In the genomic region with DNA sequence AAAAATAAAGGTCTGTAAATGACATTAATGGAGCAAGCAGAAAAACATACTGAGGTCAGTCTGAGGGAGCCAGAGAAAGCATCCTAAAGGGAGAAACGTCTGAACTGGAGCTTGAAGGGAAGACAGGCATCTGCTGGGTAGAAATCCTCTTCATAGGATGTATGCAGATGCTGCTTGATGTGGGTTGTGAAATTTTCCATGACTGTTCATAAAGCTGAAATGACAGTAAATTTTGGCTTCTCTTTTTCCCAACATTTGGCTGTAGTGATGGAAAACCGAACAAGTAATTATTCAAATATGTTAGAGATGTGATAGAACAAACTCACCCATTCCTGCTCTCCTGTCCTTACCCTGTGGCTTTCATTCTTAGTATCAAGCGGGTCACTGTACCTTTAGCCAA, we compare ENCODE assay signal across 26 cellular contexts.
DNase-seq lines count a peak whose midpoint lies in the region; ATAC-seq, FAIRE-seq and TF ChIP-seq lines count a peak whose summit lies in the region.
"Had no signal": no experiment of that assay in that cellular context is flagged by ENCODE, and none has a peak within 500 bp of the region (broad histone marks: within the 10 kb centered on the region; RNA-seq: fewer than 3 reads in every experiment).

No MANE protein-coding gene starts in this region.

- no peak overlapping the region for H2BK5ac ChIP-seq in H1 (ENCODE audit: low read depth, low read length)

- ATAC-seq in GM18520 (IDR thresholded peaks at IDR 0.05; ENCODE audit: unreplicated experiment), result no peak
- ATAC-seq in GM19455 (IDR thresholded peaks at IDR 0.05; ENCODE audit: unreplicated experiment), result no peak

- H3K79me2 ChIP-seq in H1 (ENCODE audit: control insufficient read depth in 1 of 2, insufficient read depth in 2 of 2, low read length in 2 of 2), result no peaks in the 10 kb centered on the region

- H3K56ac ChIP-seq in H1 (replicated peaks; ENCODE audit: insufficient read length, low read depth, low read length), result no peak overlapping the region

- H3K36me3 ChIP-seq in H1 (ENCODE audit: control insufficient read depth in 2 of 4, insufficient read depth in 4 of 4, low read length in 3 of 4), result no peaks in the 10 kb centered on the region
- H3K36me3 ChIP-seq: BLaER1, SJCRH30 had no signal

- no peak overlapping the region for H3K9ac ChIP-seq in H1 (replicated peaks in 1 of 4; ENCODE audit: extremely low read depth in 1 of 4, low read depth in 3 of 4, low read length in 3 of 4)
- H3K9ac ChIP-seq: BLaER1 had no signal

- no peak overlapping the region for H2BK15ac ChIP-seq in H1 (ENCODE audit: low read length)

- H3K9me3 ChIP-seq in H1 (ENCODE audit: insufficient read depth in 2 of 2, low read depth in 1 of 2, low read length in 1 of 2), result no peaks in the 10 kb centered on the region
- H3K9me3 ChIP-seq: BLaER1, Caco-2, SJCRH30 had no signal

- FAIRE-seq in H1 (lab: Jason Lieb, UNC), result peak; percentile 28
- FAIRE-seq: GM18507, GM19239, H54, RCC 7860 had no signal

- POLR2A ChIA-PET in H1 (lab: Charles Lee; ENCODE audit: partially characterized antibody), result interaction anchor here (1.1 kb wide), 1 partner anchor 88 kb away, joined by 3 read pairs; no protein-coding TSS in a partner anchor

- H3K4me2 ChIP-seq in H1 (ENCODE audit: insufficient read depth in 1 of 2, low read depth in 2 of 2, low read length in 2 of 2), result no peak overlapping the region
- H3K4me2 ChIP-seq: BLaER1 had no signal

- no peak for TF ChIP-seq RAD21 in H1 (IDR thresholded peaks at IDR 0.05 in 1 of 2, conservative IDR thresholded peaks at IDR 0.05 in 1 of 2; ENCODE audit: low read depth in 2 of 2, low read length in 2 of 2)

- CTCF ChIA-PET in H1 (lab: Charles Lee; ENCODE audit: partially characterized antibody), result interaction anchor here (0.6 to 2.3 kb wide), 4 partner anchors 9 to 192 kb away, joined by 3 to 8 read pairs (median 4); no protein-coding TSS in a partner anchor

- no peak overlapping the region for H3K23ac ChIP-seq in H1 (ENCODE audit: insufficient read length)

- no peak overlapping the region for H2BK120ac ChIP-seq in H1 (replicated peaks; ENCODE audit: low read depth, low read length)

- H4K8ac ChIP-seq in H1 (ENCODE audit: extremely low read depth, insufficient read depth, low read length), result no peak overlapping the region

- H2AK5ac ChIP-seq in H1 (ENCODE audit: low read depth, low read length), result no peak overlapping the region

- H3K4ac ChIP-seq in H1 (replicated peaks; ENCODE audit: insufficient read length, low read depth, low read length), result no peak overlapping the region

- TF ChIP-seq EP300 in H1 (IDR thresholded peaks at IDR 0.05; ENCODE audit: borderline replicate concordance in 1 of 2, low read depth in 2 of 2, low read length in 2 of 2), result no peak

- no peak overlapping the region for H3K4me3 ChIP-seq in AG09309 (ENCODE audit: control insufficient read depth, low read depth, low read length)
- H3K4me3 ChIP-seq in H1 (ENCODE audit: extremely low read depth in 1 of 4, insufficient read depth in 2 of 4, low read depth in 3 of 4, low read length in 4 of 4), result no peak overlapping the region
- H3K4me3 ChIP-seq: BLaER1, SJCRH30 had no signal

- H4K91ac ChIP-seq in H1 (replicated peaks; ENCODE audit: insufficient read length, low read length), result no peak overlapping the region

- 84% methylated on average over 3 of the region's 3 CpGs; no CpG with 5 or more reads in 1 of the 2 experiments for WGBS in H1 (ENCODE audit: extremely low coverage in 1 of 2, insufficient coverage in 1 of 2, insufficient read length in 1 of 2, insufficient replicate concordance in 2 of 2, low coverage in 1 of 2, low lambda C conversion rate in 2 of 2, missing lambda C conversion rate in 1 of 2), 2 experiments

- DNase-seq in AG09309 (ENCODE audit: low read depth) (peak; percentile 14), GM04503 (ENCODE audit: low read depth) (peak; percentile 18), H1 (ENCODE audit: low read depth in 1 of 2, low spot score in 2 of 2) (no peak), iris pigment epithelial cell (ENCODE audit: low read depth) (peak; percentile 3), COLO668 (lab: John Stamatoyannopoulos, UW; ENCODE audit: unreplicated experiment) (no peak)
- DNase-seq: Caco-2; CD4-positive, alpha-beta T cell; DMS 273 treated with DMSO at 0.1 percent for 48 hours; DND-41; Karpas-422; MV-4-11; NCI-H1105 treated with DMSO at 0.1 percent for 48 hours; NCI-H1694; NCI-H2081; NCI-H2171; NCI-H345; NCI-H774; OCI-M1; SJCRH30 had no signal

- no peak overlapping the region for H2AFZ ChIP-seq in H1 (ENCODE audit: low read length)

- no peak overlapping the region for H3K27ac ChIP-seq in H1 (ENCODE audit: low read depth, low read length)
- H3K27ac ChIP-seq: BLaER1, SJCRH30 had no signal

- no peak overlapping the region for H4K5ac ChIP-seq in H1 (ENCODE audit: insufficient read length, low read depth, low read length)

- H3K27me3 ChIP-seq in H1 (replicated peaks in 1 of 4; ENCODE audit: control insufficient read depth in 3 of 4, extremely low read depth in 1 of 4, insufficient read depth in 3 of 4, low read length in 3 of 4), result no peaks in the 10 kb centered on the region
- H3K27me3 ChIP-seq: BLaER1, SJCRH30 had no signal

- H3K14ac ChIP-seq in H1 (ENCODE audit: insufficient read length), result no peak overlapping the region

- TF ChIP-seq CTCF in AG09309 (IDR thresholded peaks at IDR 0.05; ENCODE audit: control insufficient read depth, insufficient read depth, low read depth, low read length, missing control alignments), result no peak
- TF ChIP-seq CTCF in H1 (IDR thresholded peaks at IDR 0.05; ENCODE audit: control extremely low read depth in 1 of 3, insufficient read depth in 1 of 3, low read depth in 1 of 3, low read length in 3 of 3), result no peak

- H2BK12ac ChIP-seq in H1 (ENCODE audit: low read depth, low read length), result no peak overlapping the region

- peaks cover 0 to 12% (median 5%) of the 10 kb centered on the region in 4 experiments; a peak in 4 of 7 replicates for H3K4me1 ChIP-seq in H1 (replicated peaks in 1 of 4; ENCODE audit: control insufficient read depth in 3 of 4, insufficient read depth in 4 of 4, low read length in 3 of 4)
- H3K4me1 ChIP-seq: BLaER1 had no signal

- H3K23me2 ChIP-seq in H1 (ENCODE audit: low read depth, low read length), result no peaks in the 10 kb centered on the region

- no peaks in the 10 kb centered on the region for H3K79me1 ChIP-seq in H1 (ENCODE audit: low read depth, low read length)

- H4K20me1 ChIP-seq in H1 (replicated peaks in 1 of 2; ENCODE audit: control insufficient read depth in 1 of 2, insufficient read depth in 2 of 2, low read length in 2 of 2), result no peaks in the 10 kb centered on the region
- H4K20me1 ChIP-seq: BLaER1 had no signal

- H2BK20ac ChIP-seq in H1 (ENCODE audit: low read length), result no peak overlapping the region

- no peak for TF ChIP-seq POLR2A in H1 (IDR thresholded peaks at IDR 0.05; ENCODE audit: control extremely low read depth in 1 of 2, low read depth in 2 of 2, low read length in 2 of 2)

- no peak overlapping the region; the same call in 1 of the 2 replicates for H3K18ac ChIP-seq in H1 (ENCODE audit: extremely low read depth, low read length)

TF ChIP-seq in H1, 55 proteins besides CTCF, POLR2A, EP300 and RAD21:
- TF ChIP-seq HDAC2 (IDR thresholded peaks at IDR 0.05; ENCODE audit: borderline replicate concordance in 1 of 2, low read depth in 2 of 2, low read length in 2 of 2) (no peak), CBX8 (IDR thresholded peaks at IDR 0.05; ENCODE audit: borderline replicate concordance, low read depth, low read length) (no peak), ASH2L (IDR thresholded peaks at IDR 0.05; ENCODE audit: low read length) (no peak), SUZ12 (IDR thresholded peaks at IDR 0.05; ENCODE audit: low read length) (no peak), SRF (IDR thresholded peaks at IDR 0.05; ENCODE audit: low read depth, low read length) (no peak), CHD1 (IDR thresholded peaks at IDR 0.05; ENCODE audit: low read depth, low read length) (no peak), CREB1 (IDR thresholded peaks at IDR 0.05) (no peak), FOSL1 (IDR thresholded peaks at IDR 0.05; ENCODE audit: insufficient read depth, low read depth, low read length) (no peak), POU5F1 (IDR thresholded peaks at IDR 0.05; ENCODE audit: low read depth, low read length) (no peak), BCL11A (IDR thresholded peaks at IDR 0.05; ENCODE audit: low read depth in 2 of 2, low read length in 2 of 2) (no peak), TBP (IDR thresholded peaks at IDR 0.05; ENCODE audit: low read depth, low read length) (no peak), GABPA (IDR thresholded peaks at IDR 0.05; ENCODE audit: borderline replicate concordance, insufficient read depth, low read length) (no peak)

Comparison
In these comparisons a context has a peak if more than half of its experiments do, and no peak if none do; other contexts are left out.
1. DNase-seq: peak in AG09309 (single experiment), GM04503 (single experiment) and iris pigment epithelial cell (single experiment); none in H1 (0 of 2) and COLO668 (single experiment).